ENCODE assay signal across 19 cellular contexts in the genomic region with DNA sequence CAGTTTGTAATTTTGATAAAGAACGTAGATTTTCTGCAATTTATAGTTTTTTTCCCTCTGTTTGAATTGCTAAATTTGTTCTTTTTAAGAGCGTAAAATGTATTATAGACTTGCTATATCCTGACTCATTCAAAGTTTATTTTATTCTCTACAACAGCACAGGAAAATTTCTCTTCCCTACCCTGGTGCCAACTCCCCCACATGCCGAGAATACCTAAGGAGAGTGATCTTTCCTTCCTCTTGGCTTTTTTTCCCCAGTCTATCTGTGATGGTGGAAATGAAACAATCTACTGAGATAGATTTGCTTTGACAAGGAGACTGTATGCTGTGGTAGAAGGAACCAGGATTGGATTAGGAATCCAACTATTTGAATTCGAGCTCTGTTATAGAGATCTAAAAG.
DNase-seq lines count a peak whose midpoint lies in the region; ATAC-seq and TF ChIP-seq lines count a peak whose summit lies in the region.
"Had no signal": no experiment of that assay in that cellular context is flagged by ENCODE, and none has a peak within 500 bp of the region (broad histone marks: within the 10 kb centered on the region; RNA-seq: fewer than 3 reads in every experiment).

No MANE protein-coding gene starts in this region.

- TF ChIP-seq CTCF in cardiac fibroblast (IDR thresholded peaks at IDR 0.05; ENCODE audit: low read depth, low read length) = no peak

- no peak overlapping the region for H3K4me3 ChIP-seq in MG63
- no peak overlapping the region for H3K4me3 ChIP-seq in cardiac fibroblast (replicated peaks in 1 of 2; ENCODE audit: low read depth in 2 of 2, low read length in 2 of 2)
- H3K4me3 ChIP-seq: GM23338, SK-N-MC had no signal

- no peaks in the 10 kb centered on the region for H3K27me3 ChIP-seq in MG63

- DNase-seq in Daoy (ENCODE audit: low read depth) = peak; percentile 24
- DNase-seq in MG63 = peak; percentile 32
- DNase-seq in cardiac fibroblast (ENCODE audit: low read depth in 2 of 2) = peak; percentile 45 to 55
- peak; percentile 40 for DNase-seq in kidney glomerular epithelial cell (lab: John Stamatoyannopoulos, UW)
- DNase-seq in SK-N-DZ (ENCODE audit: low spot score) = no peak
- no peak for DNase-seq in NCI-H2196 treated with DMSO at 0.1 percent for 48 hours (lab: John Stamatoyannopoulos, UW; ENCODE audit: unreplicated experiment)
- no peak for DNase-seq in NAMALWA (ENCODE audit: low spot score)
- DNase-seq: BE2C; CD4-positive, alpha-beta T cell; IMR-90; Karpas-422; NCI-H1417; NCI-H1930; NCI-H2171 treated with DMSO at 0.1 percent for 48 hours; NCI-H510A treated with DMSO at 0.1 percent for 48 hours had no signal

- ATAC-seq in GM18858 (IDR thresholded peaks at IDR 0.05; ENCODE audit: unreplicated experiment) = no peak
- ATAC-seq: GM23338, Right ventricle myocardium inferior had no signal

- no peaks in the 10 kb centered on the region for H3K9me3 ChIP-seq in MG63
- H3K9me3 ChIP-seq: BE2C had no signal

- H3K36me3 ChIP-seq in MG63 = no peaks in the 10 kb centered on the region
- H3K36me3 ChIP-seq: BE2C had no signal

Comparison
In these comparisons a context has a peak if more than half of its experiments do, and no peak if none do; other contexts are left out.
1. DNase-seq: peak in Daoy (single experiment), MG63 (single experiment), cardiac fibroblast (2 of 2) and kidney glomerular epithelial cell (single experiment); none in SK-N-DZ (single experiment), NCI-H2196 treated with DMSO at 0.1 percent for 48 hours (single experiment) and NAMALWA (single experiment).